ENCODE assay signal across 1 cellular context in the genomic region with DNA sequence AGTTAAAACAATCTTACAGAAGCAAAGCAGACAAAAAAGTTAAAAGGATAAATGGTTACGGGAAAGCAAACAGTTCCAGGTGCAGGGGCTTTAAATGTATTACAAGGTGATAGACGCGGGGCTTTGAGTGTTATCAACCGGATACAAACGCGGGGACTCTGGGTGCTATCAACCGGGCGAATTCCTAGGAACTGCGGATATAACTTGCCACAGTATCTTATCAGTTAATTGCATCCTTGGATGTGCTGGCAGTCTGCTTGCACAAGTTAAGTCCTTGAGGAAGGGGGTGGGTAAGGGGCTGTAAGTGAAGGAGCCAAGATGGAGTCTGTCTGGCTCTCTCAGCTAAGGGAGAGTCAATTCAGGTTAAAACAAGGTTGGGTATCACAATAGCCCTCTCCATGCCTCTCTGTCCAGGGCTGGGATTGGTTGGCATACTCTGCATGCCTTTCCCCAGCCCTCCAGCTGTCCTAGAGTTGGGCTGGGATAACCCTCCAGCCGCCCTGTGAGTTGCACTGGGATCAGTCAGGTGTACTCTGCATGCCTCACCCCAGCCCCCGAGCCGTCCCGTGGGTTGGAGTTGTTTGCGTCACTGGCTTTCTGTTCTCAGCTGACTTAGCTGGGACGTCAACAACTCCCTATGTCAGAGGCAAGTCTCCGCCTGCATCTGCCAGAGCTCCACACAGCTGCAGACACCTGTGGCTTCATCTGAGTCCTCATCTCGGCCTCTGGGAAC.
A peak's percentile ranks its signal among the peaks of the same experiment; 100 is the strongest.
TF ChIP-seq lines count a peak whose summit lies in the region.

No MANE protein-coding gene starts in this region.

TF ChIP-seq in K562, 482 proteins besides CTCF, POLR2A, EP300 and RAD21 (continued from another document and continues in another):
- TF ChIP-seq, protein P1, sequence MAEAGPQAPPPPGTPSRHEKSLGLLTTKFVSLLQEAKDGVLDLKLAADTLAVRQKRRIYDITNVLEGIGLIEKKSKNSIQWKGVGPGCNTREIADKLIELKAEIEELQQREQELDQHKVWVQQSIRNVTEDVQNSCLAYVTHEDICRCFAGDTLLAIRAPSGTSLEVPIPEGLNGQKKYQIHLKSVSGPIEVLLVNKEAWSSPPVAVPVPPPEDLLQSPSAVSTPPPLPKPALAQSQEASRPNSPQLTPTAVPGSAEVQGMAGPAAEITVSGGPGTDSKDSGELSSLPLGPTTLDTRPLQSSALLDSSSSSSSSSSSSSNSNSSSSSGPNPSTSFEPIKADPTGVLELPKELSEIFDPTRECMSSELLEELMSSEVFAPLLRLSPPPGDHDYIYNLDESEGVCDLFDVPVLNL (CRISPR knock-in tag; IDR thresholded peaks at IDR 0.05; ENCODE audit: low read depth) = 0 out of 2 replicates have a peak, but pooled peaks have one; percentile 32
- no peak for TF ChIP-seq SNIP1 (IDR thresholded peaks at IDR 0.05; ENCODE audit: low read depth)
- peak; percentile 13 for TF ChIP-seq PHF20 (IDR thresholded peaks at IDR 0.05; ENCODE audit: partially characterized antibody)
- TF ChIP-seq, protein P2, sequence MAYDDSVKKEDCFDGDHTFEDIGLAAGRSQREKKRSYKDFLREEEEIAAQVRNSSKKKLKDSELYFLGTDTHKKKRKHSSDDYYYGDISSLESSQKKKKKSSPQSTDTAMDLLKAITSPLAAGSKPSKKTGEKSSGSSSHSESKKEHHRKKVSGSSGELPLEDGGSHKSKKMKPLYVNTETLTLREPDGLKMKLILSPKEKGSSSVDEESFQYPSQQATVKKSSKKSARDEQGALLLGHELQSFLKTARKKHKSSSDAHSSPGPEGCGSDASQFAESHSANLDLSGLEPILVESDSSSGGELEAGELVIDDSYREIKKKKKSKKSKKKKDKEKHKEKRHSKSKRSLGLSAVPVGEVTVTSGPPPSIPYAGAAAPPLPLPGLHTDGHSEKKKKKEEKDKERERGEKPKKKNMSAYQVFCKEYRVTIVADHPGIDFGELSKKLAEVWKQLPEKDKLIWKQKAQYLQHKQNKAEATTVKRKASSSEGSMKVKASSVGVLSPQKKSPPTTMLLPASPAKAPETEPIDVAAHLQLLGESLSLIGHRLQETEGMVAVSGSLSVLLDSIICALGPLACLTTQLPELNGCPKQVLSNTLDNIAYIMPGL (CRISPR knock-in tag; IDR thresholded peaks at IDR 0.05) = no peak
- TF ChIP-seq, protein P3, sequence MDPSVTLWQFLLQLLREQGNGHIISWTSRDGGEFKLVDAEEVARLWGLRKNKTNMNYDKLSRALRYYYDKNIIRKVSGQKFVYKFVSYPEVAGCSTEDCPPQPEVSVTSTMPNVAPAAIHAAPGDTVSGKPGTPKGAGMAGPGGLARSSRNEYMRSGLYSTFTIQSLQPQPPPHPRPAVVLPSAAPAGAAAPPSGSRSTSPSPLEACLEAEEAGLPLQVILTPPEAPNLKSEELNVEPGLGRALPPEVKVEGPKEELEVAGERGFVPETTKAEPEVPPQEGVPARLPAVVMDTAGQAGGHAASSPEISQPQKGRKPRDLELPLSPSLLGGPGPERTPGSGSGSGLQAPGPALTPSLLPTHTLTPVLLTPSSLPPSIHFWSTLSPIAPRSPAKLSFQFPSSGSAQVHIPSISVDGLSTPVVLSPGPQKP (CRISPR knock-in tag; IDR thresholded peaks at IDR 0.05) = no peak
- TF ChIP-seq PCBP1 (IDR thresholded peaks at IDR 0.05; ENCODE audit: low read depth, low read length, poor library complexity, severe bottlenecking) = no peak
- peak; percentile 96 for TF ChIP-seq ZNF699 (CRISPR knock-in tag; IDR thresholded peaks at IDR 0.05; ENCODE audit: insufficient replicate concordance)
- TF ChIP-seq ZNF444 (CRISPR knock-in tag; IDR thresholded peaks at IDR 0.05) = peak; percentile 97
- TF ChIP-seq STAG1 (CRISPR knock-in tag; IDR thresholded peaks at IDR 0.05; ENCODE audit: borderline replicate concordance) = no peak
- TF ChIP-seq ZNF644 (tag; IDR thresholded peaks at IDR 0.05; ENCODE audit: low read depth) = peak; percentile 99
- TF ChIP-seq ZNF174 (CRISPR knock-in tag; IDR thresholded peaks at IDR 0.05) = peak; percentile 97
- TF ChIP-seq ZNF121 (CRISPR knock-in tag; conservative IDR thresholded peaks at IDR 0.05) = no peak
- TF ChIP-seq, protein P4, sequence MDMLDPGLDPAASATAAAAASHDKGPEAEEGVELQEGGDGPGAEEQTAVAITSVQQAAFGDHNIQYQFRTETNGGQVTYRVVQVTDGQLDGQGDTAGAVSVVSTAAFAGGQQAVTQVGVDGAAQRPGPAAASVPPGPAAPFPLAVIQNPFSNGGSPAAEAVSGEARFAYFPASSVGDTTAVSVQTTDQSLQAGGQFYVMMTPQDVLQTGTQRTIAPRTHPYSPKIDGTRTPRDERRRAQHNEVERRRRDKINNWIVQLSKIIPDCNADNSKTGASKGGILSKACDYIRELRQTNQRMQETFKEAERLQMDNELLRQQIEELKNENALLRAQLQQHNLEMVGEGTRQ (CRISPR knock-in tag; IDR thresholded peaks at IDR 0.05) = no peak
- TF ChIP-seq PTRF (tag; IDR thresholded peaks at IDR 0.05) = peak; percentile 100
- TF ChIP-seq ZNF253 (CRISPR knock-in tag; conservative IDR thresholded peaks at IDR 0.05) = peak; percentile 94
- TF ChIP-seq NCOA4 (IDR thresholded peaks at IDR 0.05; ENCODE audit: partially characterized antibody) = no peak
- no peak for TF ChIP-seq BMI1 (IDR thresholded peaks at IDR 0.05; ENCODE audit: low read length)
- TF ChIP-seq LEF1 (IDR thresholded peaks at IDR 0.05) = no peak; the same call in none of the 2 replicates
- TF ChIP-seq JUND (IDR thresholded peaks at IDR 0.05; ENCODE audit: borderline replicate concordance, low read depth, low read length) = peak; percentile 47; the same call in 1 of the 2 replicates
- TF ChIP-seq JUND (tag; IDR thresholded peaks at IDR 0.05; ENCODE audit: borderline replicate concordance, low read depth, low read length) = peak; percentile 96; the same call in 2 of the 3 replicates
- peak; percentile 90 for TF ChIP-seq ZNF551 (CRISPR knock-in tag; IDR thresholded peaks at IDR 0.05)
- TF ChIP-seq, protein P5, sequence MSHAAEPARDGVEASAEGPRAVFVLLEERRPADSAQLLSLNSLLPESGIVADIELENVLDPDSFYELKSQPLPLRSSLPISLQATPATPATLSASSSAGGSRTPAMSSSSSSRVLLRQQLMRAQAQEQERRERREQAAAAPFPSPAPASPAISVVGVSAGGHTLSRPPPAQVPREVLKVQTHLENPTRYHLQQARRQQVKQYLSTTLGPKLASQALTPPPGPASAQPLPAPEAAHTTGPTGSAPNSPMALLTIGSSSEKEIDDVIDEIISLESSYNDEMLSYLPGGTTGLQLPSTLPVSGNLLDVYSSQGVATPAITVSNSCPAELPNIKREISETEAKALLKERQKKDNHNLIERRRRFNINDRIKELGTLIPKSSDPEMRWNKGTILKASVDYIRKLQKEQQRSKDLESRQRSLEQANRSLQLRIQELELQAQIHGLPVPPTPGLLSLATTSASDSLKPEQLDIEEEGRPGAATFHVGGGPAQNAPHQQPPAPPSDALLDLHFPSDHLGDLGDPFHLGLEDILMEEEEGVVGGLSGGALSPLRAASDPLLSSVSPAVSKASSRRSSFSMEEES (CRISPR knock-in tag; IDR thresholded peaks at IDR 0.05) = peak; percentile 94
- no peak for TF ChIP-seq RBM15 (IDR thresholded peaks at IDR 0.05; ENCODE audit: insufficient read depth, low read length)
- peak; percentile 67 to 77 for TF ChIP-seq KDM1A (IDR thresholded peaks at IDR 0.05)
- TF ChIP-seq, protein P6, sequence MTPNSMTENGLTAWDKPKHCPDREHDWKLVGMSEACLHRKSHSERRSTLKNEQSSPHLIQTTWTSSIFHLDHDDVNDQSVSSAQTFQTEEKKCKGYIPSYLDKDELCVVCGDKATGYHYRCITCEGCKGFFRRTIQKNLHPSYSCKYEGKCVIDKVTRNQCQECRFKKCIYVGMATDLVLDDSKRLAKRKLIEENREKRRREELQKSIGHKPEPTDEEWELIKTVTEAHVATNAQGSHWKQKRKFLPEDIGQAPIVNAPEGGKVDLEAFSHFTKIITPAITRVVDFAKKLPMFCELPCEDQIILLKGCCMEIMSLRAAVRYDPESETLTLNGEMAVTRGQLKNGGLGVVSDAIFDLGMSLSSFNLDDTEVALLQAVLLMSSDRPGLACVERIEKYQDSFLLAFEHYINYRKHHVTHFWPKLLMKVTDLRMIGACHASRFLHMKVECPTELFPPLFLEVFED (CRISPR knock-in tag; conservative IDR thresholded peaks at IDR 0.05) = peak; percentile 99
- TF ChIP-seq TCF7L2 (IDR thresholded peaks at IDR 0.05; ENCODE audit: low read depth, low read length) = no peak
- TF ChIP-seq MYC (IDR thresholded peaks at IDR 0.05; ENCODE audit: low read depth, low read length) = no peak; the same call in 1 of the 2 replicates
- peak; percentile 100 for TF ChIP-seq MYC (CRISPR knock-in tag; IDR thresholded peaks at IDR 0.05; ENCODE audit: borderline replicate concordance, low read depth)
- no peak for TF ChIP-seq MXI1 (IDR thresholded peaks at IDR 0.05; ENCODE audit: low read depth, low read length)
- peak; percentile 99 for TF ChIP-seq ZNF212 (CRISPR knock-in tag; IDR thresholded peaks at IDR 0.05)
- TF ChIP-seq ZNF57 (CRISPR knock-in tag; IDR thresholded peaks at IDR 0.05) = peak; percentile 95
- TF ChIP-seq, protein P7, sequence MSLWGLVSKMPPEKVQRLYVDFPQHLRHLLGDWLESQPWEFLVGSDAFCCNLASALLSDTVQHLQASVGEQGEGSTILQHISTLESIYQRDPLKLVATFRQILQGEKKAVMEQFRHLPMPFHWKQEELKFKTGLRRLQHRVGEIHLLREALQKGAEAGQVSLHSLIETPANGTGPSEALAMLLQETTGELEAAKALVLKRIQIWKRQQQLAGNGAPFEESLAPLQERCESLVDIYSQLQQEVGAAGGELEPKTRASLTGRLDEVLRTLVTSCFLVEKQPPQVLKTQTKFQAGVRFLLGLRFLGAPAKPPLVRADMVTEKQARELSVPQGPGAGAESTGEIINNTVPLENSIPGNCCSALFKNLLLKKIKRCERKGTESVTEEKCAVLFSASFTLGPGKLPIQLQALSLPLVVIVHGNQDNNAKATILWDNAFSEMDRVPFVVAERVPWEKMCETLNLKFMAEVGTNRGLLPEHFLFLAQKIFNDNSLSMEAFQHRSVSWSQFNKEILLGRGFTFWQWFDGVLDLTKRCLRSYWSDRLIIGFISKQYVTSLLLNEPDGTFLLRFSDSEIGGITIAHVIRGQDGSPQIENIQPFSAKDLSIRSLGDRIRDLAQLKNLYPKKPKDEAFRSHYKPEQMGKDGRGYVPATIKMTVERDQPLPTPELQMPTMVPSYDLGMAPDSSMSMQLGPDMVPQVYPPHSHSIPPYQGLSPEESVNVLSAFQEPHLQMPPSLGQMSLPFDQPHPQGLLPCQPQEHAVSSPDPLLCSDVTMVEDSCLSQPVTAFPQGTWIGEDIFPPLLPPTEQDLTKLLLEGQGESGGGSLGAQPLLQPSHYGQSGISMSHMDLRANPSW (CRISPR knock-in tag; IDR thresholded peaks at IDR 0.05) = 0 out of 2 replicates have a peak, but pooled peaks have one; percentile 48
- no peak for TF ChIP-seq NCOA6 (IDR thresholded peaks at IDR 0.05)
- TF ChIP-seq, protein P8, sequence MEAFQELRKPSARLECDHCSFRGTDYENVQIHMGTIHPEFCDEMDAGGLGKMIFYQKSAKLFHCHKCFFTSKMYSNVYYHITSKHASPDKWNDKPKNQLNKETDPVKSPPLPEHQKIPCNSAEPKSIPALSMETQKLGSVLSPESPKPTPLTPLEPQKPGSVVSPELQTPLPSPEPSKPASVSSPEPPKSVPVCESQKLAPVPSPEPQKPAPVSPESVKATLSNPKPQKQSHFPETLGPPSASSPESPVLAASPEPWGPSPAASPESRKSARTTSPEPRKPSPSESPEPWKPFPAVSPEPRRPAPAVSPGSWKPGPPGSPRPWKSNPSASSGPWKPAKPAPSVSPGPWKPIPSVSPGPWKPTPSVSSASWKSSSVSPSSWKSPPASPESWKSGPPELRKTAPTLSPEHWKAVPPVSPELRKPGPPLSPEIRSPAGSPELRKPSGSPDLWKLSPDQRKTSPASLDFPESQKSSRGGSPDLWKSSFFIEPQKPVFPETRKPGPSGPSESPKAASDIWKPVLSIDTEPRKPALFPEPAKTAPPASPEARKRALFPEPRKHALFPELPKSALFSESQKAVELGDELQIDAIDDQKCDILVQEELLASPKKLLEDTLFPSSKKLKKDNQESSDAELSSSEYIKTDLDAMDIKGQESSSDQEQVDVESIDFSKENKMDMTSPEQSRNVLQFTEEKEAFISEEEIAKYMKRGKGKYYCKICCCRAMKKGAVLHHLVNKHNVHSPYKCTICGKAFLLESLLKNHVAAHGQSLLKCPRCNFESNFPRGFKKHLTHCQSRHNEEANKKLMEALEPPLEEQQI (IDR thresholded peaks at IDR 0.05) = no peak; the same call in 1 of the 2 replicates
- peak; percentile 99 for TF ChIP-seq CAMTA2 (CRISPR knock-in tag; conservative IDR thresholded peaks at IDR 0.05)
- TF ChIP-seq HOXB6 (CRISPR knock-in tag; IDR thresholded peaks at IDR 0.05; ENCODE audit: borderline replicate concordance) = peak; percentile 95
- TF ChIP-seq, protein P9, sequence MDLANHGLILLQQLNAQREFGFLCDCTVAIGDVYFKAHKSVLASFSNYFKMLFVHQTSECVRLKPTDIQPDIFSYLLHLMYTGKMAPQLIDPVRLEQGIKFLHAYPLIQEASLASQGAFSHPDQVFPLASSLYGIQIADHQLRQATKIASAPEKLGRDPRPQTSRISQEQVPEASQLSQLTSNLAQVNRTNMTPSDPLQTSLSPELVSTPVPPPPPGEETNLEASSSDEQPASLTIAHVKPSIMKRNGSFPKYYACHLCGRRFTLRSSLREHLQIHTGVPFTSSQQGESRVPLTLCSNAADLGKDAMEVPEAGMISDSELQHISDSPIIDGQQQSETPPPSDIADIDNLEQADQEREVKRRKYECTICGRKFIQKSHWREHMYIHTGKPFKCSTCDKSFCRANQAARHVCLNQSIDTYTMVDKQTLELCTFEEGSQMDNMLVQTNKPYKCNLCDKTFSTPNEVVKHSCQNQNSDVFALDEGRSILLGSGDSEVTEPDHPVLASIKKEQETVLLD (IDR thresholded peaks at IDR 0.05) = peak; percentile 85
- peak; percentile 59 to 77; a peak in 3 of 4 replicates for TF ChIP-seq FOXA3 (CRISPR knock-in tag; conservative IDR thresholded peaks at IDR 0.05 in 1 of 2, IDR thresholded peaks at IDR 0.05 in 1 of 2)
- TF ChIP-seq ZNF239 (CRISPR knock-in tag; IDR thresholded peaks at IDR 0.05) = peak; percentile 99
- TF ChIP-seq, protein P10, sequence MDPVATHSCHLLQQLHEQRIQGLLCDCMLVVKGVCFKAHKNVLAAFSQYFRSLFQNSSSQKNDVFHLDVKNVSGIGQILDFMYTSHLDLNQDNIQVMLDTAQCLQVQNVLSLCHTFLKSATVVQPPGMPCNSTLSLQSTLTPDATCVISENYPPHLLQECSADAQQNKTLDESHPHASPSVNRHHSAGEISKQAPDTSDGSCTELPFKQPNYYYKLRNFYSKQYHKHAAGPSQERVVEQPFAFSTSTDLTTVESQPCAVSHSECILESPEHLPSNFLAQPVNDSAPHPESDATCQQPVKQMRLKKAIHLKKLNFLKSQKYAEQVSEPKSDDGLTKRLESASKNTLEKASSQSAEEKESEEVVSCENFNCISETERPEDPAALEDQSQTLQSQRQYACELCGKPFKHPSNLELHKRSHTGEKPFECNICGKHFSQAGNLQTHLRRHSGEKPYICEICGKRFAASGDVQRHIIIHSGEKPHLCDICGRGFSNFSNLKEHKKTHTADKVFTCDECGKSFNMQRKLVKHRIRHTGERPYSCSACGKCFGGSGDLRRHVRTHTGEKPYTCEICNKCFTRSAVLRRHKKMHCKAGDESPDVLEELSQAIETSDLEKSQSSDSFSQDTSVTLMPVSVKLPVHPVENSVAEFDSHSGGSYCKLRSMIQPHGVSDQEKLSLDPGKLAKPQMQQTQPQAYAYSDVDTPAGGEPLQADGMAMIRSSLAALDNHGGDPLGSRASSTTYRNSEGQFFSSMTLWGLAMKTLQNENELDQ (CRISPR knock-in tag; IDR thresholded peaks at IDR 0.05; ENCODE audit: borderline replicate concordance) = no peak
- peak; percentile 99 for TF ChIP-seq MTF1 (CRISPR knock-in tag; IDR thresholded peaks at IDR 0.05; ENCODE audit: borderline replicate concordance)
- no peak for TF ChIP-seq U2AF1 (optimal IDR thresholded peaks at IDR 0.05; ENCODE audit: low read depth, low read length)
- peak; percentile 54 to 75; a peak in 3 of 4 replicates for TF ChIP-seq ARNT (IDR thresholded peaks at IDR 0.05)
- TF ChIP-seq SLC30A9 (CRISPR knock-in tag; IDR thresholded peaks at IDR 0.05) = peak; percentile 98
- peak; percentile 99 for TF ChIP-seq ZNF77 (CRISPR knock-in tag; IDR thresholded peaks at IDR 0.05)
- TF ChIP-seq WHSC1 (IDR thresholded peaks at IDR 0.05; ENCODE audit: low read length) = no peak
